In genomic region chr6:37654727-37655500, GRCh38 we compare ENCODE assay signal across 1 cellular context.
TF ChIP-seq lines count a peak whose summit lies in the region.

No MANE protein-coding gene starts in this region.

TF ChIP-seq in IMR-90, 13 proteins besides CTCF, POLR2A, EP300 and RAD21 (continued from another document):
- no peak for TF ChIP-seq MAFK (IDR thresholded peaks at IDR 0.05; ENCODE audit: low read depth, low read length)
- TF ChIP-seq BHLHE40 (IDR thresholded peaks at IDR 0.05; ENCODE audit: low read depth, low read length) = no peak
- no peak for TF ChIP-seq CHD1 (IDR thresholded peaks at IDR 0.05; ENCODE audit: low read depth, low read length)
- no peak for TF ChIP-seq SMC3 (IDR thresholded peaks at IDR 0.05; ENCODE audit: low read depth, low read length)
- TF ChIP-seq MAZ (IDR thresholded peaks at IDR 0.05; ENCODE audit: borderline replicate concordance, low read depth, low read length) = no peak
- no peak for TF ChIP-seq RFX5 (IDR thresholded peaks at IDR 0.05; ENCODE audit: low read depth, low read length)
- no peak for TF ChIP-seq RCOR1 (IDR thresholded peaks at IDR 0.05; ENCODE audit: insufficient replicate concordance, low read length)
- no peak for TF ChIP-seq ELK1 (IDR thresholded peaks at IDR 0.05; ENCODE audit: borderline replicate concordance, low read depth, low read length)
- TF ChIP-seq NFE2L2 (IDR thresholded peaks at IDR 0.05; ENCODE audit: low read depth, low read length) = no peak
- no peak for TF ChIP-seq FOS (IDR thresholded peaks at IDR 0.05; ENCODE audit: low read depth, low read length)
- TF ChIP-seq MXI1 (IDR thresholded peaks at IDR 0.05; ENCODE audit: borderline replicate concordance, low read depth, low read length) = no peak
- TF ChIP-seq USF2 (IDR thresholded peaks at IDR 0.05; ENCODE audit: low read depth, low read length) = no peak
TF ChIP-seq in IMR-90: peak in this region for 0.
